ENCODE assay signal across 12 cellular contexts in genomic region chr12:2341871-2342270, GRCh38.
DNase-seq lines count a peak whose midpoint lies in the region; ATAC-seq, FAIRE-seq and TF ChIP-seq lines count a peak whose summit lies in the region.
"Had no signal": no experiment of that assay in that cellular context is flagged by ENCODE, and none has a peak within 500 bp of the region (broad histone marks: within the 10 kb centered on the region; RNA-seq: fewer than 3 reads in every experiment).

No MANE protein-coding gene starts in this region.

- H3K9me3 ChIP-seq in prostate gland = no peaks in the 10 kb centered on the region
- H3K9me3 ChIP-seq: tibial nerve had no signal

- peaks cover 44% of the 10 kb centered on the region for H3K4me1 Mint-ChIP-seq in mesothelial cell of epicardium

- no peaks in the 10 kb centered on the region for H3K4me1 ChIP-seq in prostate gland (replicated peaks)

- DNase-seq in A172 (ENCODE audit: low spot score) (peak; percentile 53), HTR-8/SVneo (ENCODE audit: insufficient read length, low spot score) (no peak), astrocyte of the cerebellum (ENCODE audit: low read depth) (peak; percentile 26), mesothelial cell of epicardium (ENCODE audit: low spot score in 2 of 2, unreplicated experiment in 2 of 2) (no peak), prostate gland (ENCODE audit: low spot score) (no peak), medulla oblongata (ENCODE audit: extremely low spot score) (no peak)
- DNase-seq in activated CD4-positive, CD25-positive, alpha-beta regulatory T cell (lab: John Stamatoyannopoulos, UW) = no peak
- DNase-seq: activated CD8-positive, alpha-beta memory T cell treated with anti-CD3 and anti-CD28 coated beads, Interleukin-2, amount 50 U/mL, for 48 hours; NCI-H2029 treated with DMSO at 0.1 percent for 48 hours had no signal

- TF ChIP-seq POLR2A in prostate gland (IDR thresholded peaks at IDR 0.05) = no peak

- in situ Hi-C loops in astrocyte of the cerebellum (cut with HindIII; ENCODE audit: low sequenced_read_pairs) = no loop called here

- H3K36me3 ChIP-seq in prostate gland = no peaks in the 10 kb centered on the region
- H3K36me3 ChIP-seq: tibial nerve had no signal

- 75% methylated on average over 7 of the region's 7 CpGs for WGBS in prostate gland

- FAIRE-seq in HTR-8/SVneo (lab: Jason Lieb, UNC) = peak; percentile 88
- FAIRE-seq: GM12891 had no signal

- ATAC-seq in HG02610 (IDR thresholded peaks at IDR 0.05; ENCODE audit: unreplicated experiment) = no peak

- peak overlapping the region; percentile 32 for H3K27ac Mint-ChIP-seq in mesothelial cell of epicardium

- H3K4me3 Mint-ChIP-seq in mesothelial cell of epicardium = no peak overlapping the region

- H3K27me3 Mint-ChIP-seq in mesothelial cell of epicardium (ENCODE audit: low read depth) = no peaks in the 10 kb centered on the region

- intact Hi-C loops in prostate gland (cut with DNase I) = no loop called here

- TF ChIP-seq CTCF in astrocyte of the cerebellum (IDR thresholded peaks at IDR 0.05; ENCODE audit: low read depth, low read length, missing control alignments) (no peak), mesothelial cell of epicardium (IDR thresholded peaks at IDR 0.05; ENCODE audit: unreplicated experiment) (no peak), prostate gland (IDR thresholded peaks at IDR 0.05) (no peak)

- no peaks in the 10 kb centered on the region for H3K36me3 Mint-ChIP-seq in mesothelial cell of epicardium

- H3K27me3 ChIP-seq in prostate gland (replicated peaks; ENCODE audit: insufficient read depth) = no peaks in the 10 kb centered on the region
- H3K27me3 ChIP-seq: tibial nerve had no signal

- H3K27ac ChIP-seq in prostate gland = no peak overlapping the region
- H3K27ac ChIP-seq: tibial nerve had no signal

- H3K9me3 Mint-ChIP-seq in mesothelial cell of epicardium = no peaks in the 10 kb centered on the region

- H3K4me3 ChIP-seq in astrocyte of the cerebellum (ENCODE audit: low read depth, low read length) (no peak overlapping the region), prostate gland (no peak overlapping the region)
- H3K4me3 ChIP-seq: tibial nerve had no signal

Comparison
In these comparisons a context has a peak if more than half of its experiments do, and no peak if none do; other contexts are left out.
1. DNase-seq: peak in A172 (single experiment) and astrocyte of the cerebellum (single experiment); none in HTR-8/SVneo (single experiment), mesothelial cell of epicardium (0 of 2), prostate gland (single experiment), activated CD4-positive, CD25-positive, alpha-beta regulatory T cell (0 of 4) and medulla oblongata (single experiment).